In genomic region chr10:60139798-60140566, GRCh38 we compare ENCODE assay signal across 8 cellular contexts.
A peak's percentile ranks its signal among the peaks of the same experiment; 100 is the strongest.
DNase-seq lines count a peak whose midpoint lies in the region; ATAC-seq, FAIRE-seq and TF ChIP-seq lines count a peak whose summit lies in the region.

No MANE protein-coding gene starts in this region.

- TF ChIP-seq CTCF in astrocyte of the spinal cord (IDR thresholded peaks at IDR 0.05; ENCODE audit: low read depth, low read length): no peak

- H3K27me3 ChIP-seq in thymus (ENCODE audit: control insufficient read depth, insufficient read depth): no peaks in the 10 kb centered on the region

- peak overlapping the region; percentile 17 for H3K4me3 ChIP-seq in astrocyte of the spinal cord (ENCODE audit: low read depth, low read length)
- no peak overlapping the region for H3K4me3 ChIP-seq in thymus (ENCODE audit: low read length)

- no peaks in the 10 kb centered on the region for H3K4me1 ChIP-seq in thymus (ENCODE audit: control insufficient read depth, insufficient read depth, low read length)

- no peak for TF ChIP-seq POLR2A in GM12892 (IDR thresholded peaks at IDR 0.05; ENCODE audit: low read depth, low read length)

- H3K9me3 ChIP-seq in thymus (ENCODE audit: control insufficient read depth): no peaks in the 10 kb centered on the region

- H3K36me3 Mint-ChIP-seq in activated CD4-positive, alpha-beta T cell treated with anti-CD3 and anti-CD28 coated beads for 36 hours (ENCODE audit: low read depth): peaks cover 11% of the 10 kb centered on the region

- intact Hi-C loops in activated CD4-positive, alpha-beta T cell treated with anti-CD3 and anti-CD28 coated beads for 36 hours (cut with DNase I, micrococcal nuclease): no loop called here

- peak overlapping the region; percentile 35 for H3K27ac Mint-ChIP-seq in activated CD4-positive, alpha-beta T cell treated with anti-CD3 and anti-CD28 coated beads for 36 hours

- ATAC-seq in activated CD4-positive, alpha-beta T cell treated with anti-CD3 and anti-CD28 coated beads for 36 hours: no peak

- H3K27me3 Mint-ChIP-seq in activated CD4-positive, alpha-beta T cell treated with anti-CD3 and anti-CD28 coated beads for 36 hours: no peaks in the 10 kb centered on the region

- peaks cover 10% of the 10 kb centered on the region for H3K4me1 Mint-ChIP-seq in activated CD4-positive, alpha-beta T cell treated with anti-CD3 and anti-CD28 coated beads for 36 hours

- POLR2A ChIA-PET in activated CD4-positive, alpha-beta T cell treated with anti-CD3 and anti-CD28 coated beads for 36 hours (lab: Charles Lee): no interaction called here

- no peaks in the 10 kb centered on the region for H3K36me3 ChIP-seq in thymus (ENCODE audit: control insufficient read depth, insufficient read depth)

- CTCF ChIA-PET in activated CD4-positive, alpha-beta T cell treated with anti-CD3 and anti-CD28 coated beads for 36 hours (lab: Charles Lee): interaction anchor here (0.7 to 1.4 kb wide), 2 partner anchors 11 to 25 kb away, joined by 3 to 4 read pairs; no protein-coding TSS in a partner anchor

- H3K9me3 Mint-ChIP-seq in activated CD4-positive, alpha-beta T cell treated with anti-CD3 and anti-CD28 coated beads for 36 hours (ENCODE audit: low read depth): no peaks in the 10 kb centered on the region

- DNase-seq in activated CD4-positive, alpha-beta T cell treated with anti-CD3 and anti-CD28 coated beads for 36 hours: no peak
- DNase-seq in activated CD4-positive, alpha-beta T cell treated with anti-CD3 and anti-CD28 coated beads, Interleukin-2, amount 50 U/mL, for 48 hours: no peak
- DNase-seq in astrocyte of the spinal cord (ENCODE audit: low read depth, low spot score): peak; percentile 71
- DNase-seq in iris pigment epithelial cell (ENCODE audit: low read depth): peak; percentile 90
- DNase-seq in GM12892 (ENCODE audit: insufficient read length): no peak
- no peak for DNase-seq in activated CD4-positive, alpha-beta T cell treated with anti-CD3 and anti-CD28 coated beads for 4 hours
- DNase-seq in NCI-H774 (lab: John Stamatoyannopoulos, UW): no peak

- 62% methylated on average over 8 of the region's 8 CpGs for WGBS in thymus

- no peak for FAIRE-seq in GM12892 (lab: Jason Lieb, UNC)

- no peak overlapping the region for H3K4me3 Mint-ChIP-seq in activated CD4-positive, alpha-beta T cell treated with anti-CD3 and anti-CD28 coated beads for 36 hours

- in situ Hi-C loops in astrocyte of the spinal cord (cut with HindIII; ENCODE audit: low sequenced_read_pairs): no loop called here

- H3K27ac ChIP-seq in thymus (ENCODE audit: low read depth): peak overlapping the region; percentile 9

Comparison
In these comparisons a context has a peak if more than half of its experiments do, and no peak if none do; other contexts are left out.
1. DNase-seq: peak in astrocyte of the spinal cord (single experiment) and iris pigment epithelial cell (single experiment); none in activated CD4-positive, alpha-beta T cell treated with anti-CD3 and anti-CD28 coated beads for 36 hours (single experiment), activated CD4-positive, alpha-beta T cell treated with anti-CD3 and anti-CD28 coated beads, Interleukin-2, amount 50 U/mL, for 48 hours (0 of 2), GM12892 (single experiment), activated CD4-positive, alpha-beta T cell treated with anti-CD3 and anti-CD28 coated beads for 4 hours (0 of 2) and NCI-H774 (single experiment).